In the genomic region with DNA sequence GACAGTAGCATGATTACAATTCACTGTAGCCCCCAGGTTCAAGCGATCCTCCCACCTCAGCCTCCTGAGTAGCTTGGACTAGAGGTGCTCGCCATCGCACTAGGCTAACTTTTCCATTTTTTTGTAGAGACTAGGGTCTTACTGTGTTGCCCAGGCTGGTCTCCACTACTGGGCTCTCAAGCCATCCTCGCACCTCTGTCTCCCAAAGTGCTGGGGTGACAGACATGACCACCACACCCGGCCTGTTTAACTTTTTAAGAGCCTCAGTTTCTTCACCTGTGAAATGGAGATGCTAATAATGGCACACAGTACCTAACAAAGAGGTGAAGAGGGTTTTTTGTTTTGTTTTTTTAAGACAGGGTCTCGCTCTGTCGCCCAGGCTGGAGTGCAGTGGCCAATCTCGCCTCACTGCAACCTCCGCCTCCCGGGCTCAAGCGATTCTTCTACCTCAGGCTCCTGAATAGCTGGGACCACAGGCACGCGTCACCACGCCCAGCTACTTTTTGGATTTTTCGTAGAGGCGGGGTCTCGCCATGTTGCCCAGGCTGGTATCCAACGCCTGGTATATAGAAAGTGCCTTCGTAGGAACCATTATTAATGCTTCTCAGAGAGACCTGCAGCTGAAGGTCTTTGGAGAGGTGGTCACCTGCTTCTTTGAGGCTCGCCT, we compare ENCODE assay signal across 8 cellular contexts. TPM values are rescaled to one million over a fixed set of nuclear protein-coding genes. Genes with fewer than 3 reads are reported as not detected.
DNase-seq lines count a peak whose midpoint lies in the region; ATAC-seq and TF ChIP-seq lines count a peak whose summit lies in the region.

No MANE protein-coding gene starts in this region.

- peaks cover 37% of the 10 kb centered on the region for H3K4me1 ChIP-seq in CD8-positive, alpha-beta memory T cell (ENCODE audit: insufficient read depth, low read length)
- H3K4me1 ChIP-seq in OCI-LY3 (ENCODE audit: low read length): peaks cover 24% of the 10 kb centered on the region
- H3K4me1 ChIP-seq in neuron (ENCODE audit: insufficient read depth, low read length): peaks cover 24% of the 10 kb centered on the region

- peak overlapping the region; percentile 97 for H3K27ac ChIP-seq in CD8-positive, alpha-beta memory T cell (ENCODE audit: low read depth, low read length)
- peak overlapping the region; percentile 81 for H3K27ac ChIP-seq in OCI-LY3 (ENCODE audit: low read length)

- TF ChIP-seq CTCF in OCI-LY3 (IDR thresholded peaks at IDR 0.05; ENCODE audit: low read depth, low read length): no peak

- no peaks in the 10 kb centered on the region for H3K36me3 ChIP-seq in CD8-positive, alpha-beta memory T cell (ENCODE audit: insufficient read depth, low read length)
- peaks cover 3% of the 10 kb centered on the region for H3K36me3 ChIP-seq in OCI-LY3 (replicated peaks; ENCODE audit: low read depth, low read length)
- H3K36me3 ChIP-seq in neuron (ENCODE audit: insufficient read depth, low read length): peaks cover 3% of the 10 kb centered on the region

- H3K27me3 ChIP-seq in CD8-positive, alpha-beta memory T cell (ENCODE audit: insufficient read depth, low read length, poor library complexity, severe bottlenecking): no peaks in the 10 kb centered on the region
- H3K27me3 ChIP-seq in OCI-LY3 (ENCODE audit: low read depth, low read length) (no peaks in the 10 kb centered on the region), neuron (ENCODE audit: insufficient read depth, low read length) (no peaks in the 10 kb centered on the region)

- H3K4me1 Mint-ChIP-seq in CD8-positive, alpha-beta memory T cell: peaks cover 44 to 58% (median 50%) of the 10 kb centered on the region in 3 donors
- peaks cover 39 to 40% of the 10 kb centered on the region in 2 donors for H3K4me1 Mint-ChIP-seq in effector memory CD8-positive, alpha-beta T cell (ENCODE audit: low read depth in 2 of 2)

- peak overlapping the region; percentile 99 to 100 (median 99) for H3K27ac Mint-ChIP-seq in CD8-positive, alpha-beta memory T cell
- H3K27ac Mint-ChIP-seq in effector memory CD8-positive, alpha-beta T cell: peak overlapping the region; percentile 99 to 100

- H2AFZ ChIP-seq in OCI-LY3 (ENCODE audit: low read depth, low read length) (peak overlapping the region; percentile 83), neuron (ENCODE audit: low read depth, low read length) (peak overlapping the region; percentile 56)

- H3K27me3 Mint-ChIP-seq in CD8-positive, alpha-beta memory T cell: no peaks in the 10 kb centered on the region
- no peaks in the 10 kb centered on the region for H3K27me3 Mint-ChIP-seq in effector memory CD8-positive, alpha-beta T cell

- ATAC-seq in effector memory CD8-positive, alpha-beta T cell (replicated peaks): no peak
- no peak for ATAC-seq in GM18517 (IDR thresholded peaks at IDR 0.05; ENCODE audit: unreplicated experiment)
- no peak for ATAC-seq in activated CD4-positive, CD25-positive, alpha-beta regulatory T cell treated with anti-CD3 and anti-CD28 coated beads, Interleukin-2, amount 50 U/mL, for 24 hours

- no peaks in the 10 kb centered on the region for H4K20me1 ChIP-seq in OCI-LY3 (ENCODE audit: insufficient read depth, low read length)

- H3K9me3 ChIP-seq in CD8-positive, alpha-beta memory T cell (ENCODE audit: low read length): no peaks in the 10 kb centered on the region
- H3K9me3 ChIP-seq in OCI-LY3 (ENCODE audit: insufficient read depth, low read length) (no peaks in the 10 kb centered on the region), neuron (ENCODE audit: low read length) (no peaks in the 10 kb centered on the region)

- peak in 2 of 5 donors; percentile 21 to 22 for DNase-seq in CD8-positive, alpha-beta memory T cell
- DNase-seq in effector memory CD8-positive, alpha-beta T cell: no peak
- no peak for DNase-seq in COLO829 (ENCODE audit: low spot score)
- no peak for DNase-seq in G401 (ENCODE audit: low spot score)

- POLR2A ChIA-PET in CD8-positive, alpha-beta memory T cell (lab: Charles Lee): interaction anchor here (0.5 to 2.8 kb wide), 9 partner anchors 12 to 941 kb away, joined by 3 to 45 read pairs (median 4); partner anchors contain the start of genes EFNA4, PBXIP1 and PYGO2

- H3K9me3 Mint-ChIP-seq in CD8-positive, alpha-beta memory T cell: no peaks in the 10 kb centered on the region
- no peaks in the 10 kb centered on the region for H3K9me3 Mint-ChIP-seq in effector memory CD8-positive, alpha-beta T cell

- H3K36me3 Mint-ChIP-seq in CD8-positive, alpha-beta memory T cell: peaks cover 0 to 21% (median 0%) of the 10 kb centered on the region in 3 donors
- peaks cover 45% of the 10 kb centered on the region for H3K36me3 Mint-ChIP-seq in effector memory CD8-positive, alpha-beta T cell (ENCODE audit: insufficient read depth)

- peak overlapping the region; percentile 84 for H3K4me2 ChIP-seq in OCI-LY3 (ENCODE audit: low read length)

- peak overlapping the region; percentile 84 for H3K9ac ChIP-seq in OCI-LY3 (ENCODE audit: low read length)

- CTCF ChIA-PET in CD8-positive, alpha-beta memory T cell (lab: Charles Lee): interaction anchor here (1.1 to 3.4 kb wide), 18 partner anchors 8 to 376 kb away, joined by 3 to 30 read pairs (median 5); partner anchors contain the start of genes ADAM15, FLAD1, PBXIP1 and PYGO2

- H3K4me3 ChIP-seq in CD8-positive, alpha-beta memory T cell (ENCODE audit: low read length): peak overlapping the region; percentile 77
- H3K4me3 ChIP-seq in OCI-LY3 (ENCODE audit: low read length): peak overlapping the region; percentile 78
- H3K4me3 ChIP-seq in neuron (ENCODE audit: low read length): peak overlapping the region; percentile 71

- peak overlapping the region; percentile 94 to 100 (median 98) for H3K4me3 Mint-ChIP-seq in CD8-positive, alpha-beta memory T cell
- peak overlapping the region; percentile 91 to 94 for H3K4me3 Mint-ChIP-seq in effector memory CD8-positive, alpha-beta T cell

- peaks cover 14% of the 10 kb centered on the region for H3K79me2 ChIP-seq in OCI-LY3 (ENCODE audit: low read length)

- in situ Hi-C loops in G401 (cut with HindIII; ENCODE audit: low sequenced_read_pairs): no loop called here

RNA-seq across cellular contexts. Expression of gene PMVK, which starts 0.6 kb away (rescaled TPM):
- total RNA-seq in CD8-positive, alpha-beta memory T cell: 10 to 100 TPM; 44.7 to 45.2 TPM
- 55.5 TPM for polyA plus RNA-seq in CD8-positive, alpha-beta memory T cell
- total RNA-seq in G401 (2014; rRNA removed; shearing (Covaris generic)): 66.5 and 70.3 TPM in 2 replicates

RNA-seq across cellular contexts. Expression of gene PBXIP1, which starts 20.0 kb away (rescaled TPM):
- total RNA-seq in CD8-positive, alpha-beta memory T cell: 10 to 100 TPM; 35.9 to 36.1 TPM
- polyA plus RNA-seq in CD8-positive, alpha-beta memory T cell: 295 TPM
- total RNA-seq in G401 (2014; rRNA removed; shearing (Covaris generic)): 25.9 and 36.5 TPM in 2 replicates

RNA-seq across cellular contexts. Expression of gene PYGO2, which starts 25.7 kb away (rescaled TPM):
- 10 to 100 TPM; 34.2 to 35.3 TPM for total RNA-seq in CD8-positive, alpha-beta memory T cell
- polyA plus RNA-seq in CD8-positive, alpha-beta memory T cell: 42.6 TPM
- 16.9 and 24.2 TPM in 2 replicates for total RNA-seq in G401 (2014; rRNA removed; shearing (Covaris generic))

RNA-seq across cellular contexts. Expression of gene SHC1, which starts 34.7 kb away (rescaled TPM):
- total RNA-seq in CD8-positive, alpha-beta memory T cell: 10 to 100 TPM; 37.4 to 40.8 TPM
- polyA plus RNA-seq in CD8-positive, alpha-beta memory T cell: 32.7 TPM
- 204 and 265 TPM in 2 replicates for total RNA-seq in G401 (2014; rRNA removed; shearing (Covaris generic))

RNA-seq across cellular contexts. Expression of gene CKS1B, which starts 38.6 kb away (rescaled TPM):
- 100 to 1,000 TPM; 125 to 126 TPM for total RNA-seq in CD8-positive, alpha-beta memory T cell
- 46.8 TPM for polyA plus RNA-seq in CD8-positive, alpha-beta memory T cell
- total RNA-seq in G401 (2014; rRNA removed; shearing (Covaris generic)): 187 and 192 TPM in 2 replicates
